8 cellular contexts compared by ENCODE assay signal in the genomic region with DNA sequence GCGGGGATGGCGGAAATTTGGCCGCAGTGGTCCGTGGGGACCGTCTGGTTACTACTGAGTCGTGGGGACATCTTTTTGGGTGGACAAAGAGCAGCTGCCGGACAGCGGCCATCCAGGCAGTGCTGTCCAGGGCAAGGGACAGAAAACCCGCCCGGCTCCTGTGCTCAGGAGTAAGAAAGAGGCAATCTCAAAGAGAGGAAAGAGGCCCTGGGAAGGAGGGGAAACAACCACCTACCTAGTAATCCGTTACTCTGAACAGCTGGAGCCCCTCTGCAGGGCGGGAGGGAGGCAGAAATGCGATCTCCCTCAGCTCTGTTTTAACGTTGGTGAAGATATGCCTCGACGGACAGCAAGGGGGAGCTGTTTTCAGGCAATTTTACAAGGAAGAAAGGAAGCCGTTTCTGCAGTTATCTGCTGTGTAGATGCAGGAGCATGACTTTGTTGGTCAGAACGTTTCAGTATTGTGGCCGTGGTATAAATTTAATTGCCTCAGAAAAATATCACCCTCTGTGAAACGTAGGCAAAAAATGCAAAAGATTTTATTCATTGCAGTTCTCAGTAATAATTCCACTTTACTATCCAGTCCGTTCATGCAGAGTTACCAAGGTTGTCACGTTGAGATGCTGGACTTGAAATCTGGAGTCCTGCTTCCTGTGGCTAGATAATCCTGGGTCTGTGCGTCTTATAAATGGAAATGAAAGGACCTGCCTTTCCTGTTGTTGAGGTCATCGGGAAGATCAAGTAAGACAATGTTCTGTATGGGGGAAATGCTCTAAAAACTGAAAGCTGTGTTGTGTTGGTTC. TPM values are rescaled to one million over a fixed set of nuclear protein-coding genes. Genes with fewer than 3 reads are reported as not detected.
DNase-seq lines count a peak whose midpoint lies in the region; ATAC-seq, FAIRE-seq and TF ChIP-seq lines count a peak whose summit lies in the region.

No MANE protein-coding gene starts in this region.

- no peak for FAIRE-seq in RCC 7860 (lab: Jason Lieb, UNC)

- ATAC-seq in GM21360 (IDR thresholded peaks at IDR 0.05; ENCODE audit: unreplicated experiment): peak; percentile 74

- DNase-seq in EH (ENCODE audit: low read depth) (peak; percentile 44), HuH-7 (ENCODE audit: low spot score) (peak; percentile 61), RCC 7860 (ENCODE audit: low spot score) (peak; percentile 12), ecto neural progenitor cell (ENCODE audit: low spot score) (peak; percentile 84), tibial artery (peak; percentile 27 to 68), GM19240 (ENCODE audit: insufficient read length, low spot score) (no peak)

- peak overlapping the region in 1 of 2 donors; percentile 70 for H3K9ac ChIP-seq in liver (ENCODE audit: low read depth in 1 of 2, low read length in 2 of 2)

- H3K27me3 ChIP-seq in liver (ENCODE audit: control insufficient read depth in 4 of 4, insufficient read depth in 4 of 4, low read length in 3 of 4) (no peaks in the 10 kb centered on the region), tibial artery (peaks cover 0 to 7% of the 10 kb centered on the region in 2 donors)

- intact Hi-C loops in tibial artery (cut with DNase I; ENCODE audit: low total_unique reads): loop anchor here (5.0 kb wide), 1 partner anchor 625 kb away; the partner anchor contains the start of gene RXYLT1

- TF ChIP-seq CTCF in liver (IDR thresholded peaks at IDR 0.05; ENCODE audit: low read depth, low read length, missing input control) (peak; percentile 87), tibial artery (IDR thresholded peaks at IDR 0.05) (peak; percentile 74 to 82)

- peak; percentile 80 to 86 for TF ChIP-seq RAD21 in liver (IDR thresholded peaks at IDR 0.05)

- H3K27ac ChIP-seq in liver (ENCODE audit: low read depth in 1 of 2, low read length in 2 of 2) (peak overlapping the region; percentile 42 to 81), tibial artery (peak overlapping the region; percentile 90 to 91)

- H3K4me3 ChIP-seq in liver (ENCODE audit: low read depth in 1 of 3, low read length in 3 of 3) (peak overlapping the region; percentile 64 to 88 (median 86)), tibial artery (peak overlapping the region; percentile 76 to 79)

- peaks cover 0 to 17% (median 13%) of the 10 kb centered on the region in 4 donors for H3K4me1 ChIP-seq in liver (ENCODE audit: control insufficient read depth in 4 of 4, insufficient read depth in 4 of 4, low read length in 3 of 4)
- H3K4me1 ChIP-seq in tibial artery: peaks cover 0 to 11% (median 4%) of the 10 kb centered on the region in 4 donors

- H3K36me3 ChIP-seq in liver (ENCODE audit: control insufficient read depth in 4 of 4, insufficient read depth in 3 of 4, low read depth in 1 of 4, low read length in 3 of 4) (peaks cover 0 to 1% (median 0%) of the 10 kb centered on the region in 4 donors), tibial artery (no peaks in the 10 kb centered on the region)

- no peaks in the 10 kb centered on the region for H3K9me3 ChIP-seq in liver (ENCODE audit: control insufficient read depth in 4 of 4, low read length in 3 of 4)
- no peaks in the 10 kb centered on the region for H3K9me3 ChIP-seq in tibial artery

- 6% methylated on average over 24 of the region's 24 CpGs for WGBS in liver

TF ChIP-seq in liver, 16 proteins besides CTCF, POLR2A, EP300 and RAD21:
- TF ChIP-seq ZBTB33 (IDR thresholded peaks at IDR 0.05) (no peak), FOXA1 (IDR thresholded peaks at IDR 0.05) (no peak), YY1 (IDR thresholded peaks at IDR 0.05) (peak; percentile 68), JUND (IDR thresholded peaks at IDR 0.05) (no peak), GABPA (IDR thresholded peaks at IDR 0.05 in 1 of 2, conservative IDR thresholded peaks at IDR 0.05 in 1 of 2) (no peak), FOXA2 (IDR thresholded peaks at IDR 0.05) (no peak), TAF1 (conservative IDR thresholded peaks at IDR 0.05) (no peak), RXRA (IDR thresholded peaks at IDR 0.05) (peak in 1 of 2 donors; percentile 7), HNF4G (IDR thresholded peaks at IDR 0.05) (no peak), EGR1 (IDR thresholded peaks at IDR 0.05; ENCODE audit: low read depth in 2 of 2) (no peak), REST (IDR thresholded peaks at IDR 0.05) (peak; percentile 80), NR2F2 (IDR thresholded peaks at IDR 0.05) (no peak), HNF4A (conservative IDR thresholded peaks at IDR 0.05) (no peak)
- TF ChIP-seq, protein P1, sequence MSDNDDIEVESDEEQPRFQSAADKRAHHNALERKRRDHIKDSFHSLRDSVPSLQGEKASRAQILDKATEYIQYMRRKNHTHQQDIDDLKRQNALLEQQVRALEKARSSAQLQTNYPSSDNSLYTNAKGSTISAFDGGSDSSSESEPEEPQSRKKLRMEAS (IDR thresholded peaks at IDR 0.05): no peak
- TF ChIP-seq, protein P2, sequence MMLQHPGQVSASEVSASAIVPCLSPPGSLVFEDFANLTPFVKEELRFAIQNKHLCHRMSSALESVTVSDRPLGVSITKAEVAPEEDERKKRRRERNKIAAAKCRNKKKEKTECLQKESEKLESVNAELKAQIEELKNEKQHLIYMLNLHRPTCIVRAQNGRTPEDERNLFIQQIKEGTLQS (IDR thresholded peaks at IDR 0.05): no peak

RNA-seq across cellular contexts. Expression of gene AVPR1A, which starts 1.1 kb away (rescaled TPM):
- total RNA-seq in liver: 100 to 1,000 TPM in 1 of 2 donors, under 1 TPM in 1; 0.19 to 233 TPM
- 10 to 100 TPM in 1 of 2 donors, 1 to 10 TPM in 1; 9.2 to 22.2 TPM for polyA plus RNA-seq in liver
